Comparison of ENCODE assay signal across 31 cellular contexts in the genomic region with DNA sequence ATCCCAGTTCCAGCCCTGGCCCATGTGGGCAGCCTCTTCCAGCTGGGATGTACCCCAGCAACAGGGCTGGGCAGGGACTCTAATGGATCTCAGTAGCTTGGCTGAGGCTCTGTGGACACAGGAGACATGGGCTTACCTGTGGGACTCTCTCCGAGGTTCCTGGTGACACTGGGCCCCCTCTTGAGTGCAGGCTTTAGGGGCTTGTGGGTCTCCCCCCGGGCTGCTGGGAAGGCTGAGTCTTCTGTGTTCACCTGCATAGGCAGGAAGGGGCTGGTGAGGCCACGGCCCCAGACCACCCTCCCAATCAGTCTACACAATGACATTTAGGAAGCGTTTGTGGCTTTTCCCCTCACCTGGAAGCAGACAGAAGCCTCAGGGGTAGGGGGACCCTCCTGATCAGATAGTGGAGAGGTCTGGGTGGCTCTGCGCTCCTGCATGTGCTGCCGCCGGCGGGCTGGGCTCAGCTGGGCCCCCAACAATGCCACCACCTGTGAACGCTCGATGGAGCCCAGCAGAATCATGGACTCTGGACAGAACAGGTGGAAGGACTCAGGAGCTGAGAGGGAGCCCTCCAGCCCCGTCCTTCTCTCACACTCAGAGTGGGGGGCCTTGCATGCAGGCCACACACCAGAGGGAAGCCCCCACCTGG. TPM values are rescaled to one million over a fixed set of nuclear protein-coding genes. Genes with fewer than 3 reads are reported as not detected.
"Had no signal": no experiment of that assay in that cellular context is flagged by ENCODE, and none has a peak within 500 bp of the region (broad histone marks: within the 10 kb centered on the region; RNA-seq: fewer than 3 reads in every experiment).

No MANE protein-coding gene starts in this region.

- H3K27ac ChIP-seq: cardiac muscle cell, left lung, thoracic aorta, upper lobe of right lung, WERI-Rb-1 had no signal

- H3K4me1 ChIP-seq: left lung, upper lobe of right lung had no signal

- H3K27ac Mint-ChIP-seq: activated naive CD4-positive, alpha-beta T cell treated with anti-CD3 and anti-CD28 coated beads for 36 hours; activated naive CD8-positive, alpha-beta T cell treated with anti-CD3 and anti-CD28 coated beads for 36 hours; endodermal cell; stimulated activated naive CD8-positive, alpha-beta T cell treated with anti-CD3 and anti-CD28 coated beads, Interleukin-15, Interleukin-2, amounts not matched to agents 100 ng/mL and 50 ng/mL, for 24 hours; T-helper 17 cell had no signal

- DNase-seq: activated CD4-positive, alpha-beta T cell treated with anti-CD3 and anti-CD28 coated beads for 48 hours; activated CD4-positive, alpha-beta T cell treated with anti-CD3 and anti-CD28 coated beads, Interleukin-2, amount 50 U/mL, for 48 hours; activated CD8-positive, alpha-beta memory T cell treated with anti-CD3 and anti-CD28 coated beads for 24 hours; activated effector memory CD4-positive, alpha-beta T cell treated with anti-CD3 and anti-CD28 coated beads, Interleukin-2, amount 50 U/mL, for 16 hours; activated naive CD4-positive, alpha-beta T cell treated with anti-CD3 and anti-CD28 coated beads for 36 hours; activated naive CD8-positive, alpha-beta T cell treated with anti-CD3 and anti-CD28 coated beads for 36 hours; adrenal gland; aorta; cortex of kidney; foreskin fibroblast; head of caudate nucleus; hypothalamus; immature natural killer cell; naive B cell; nephron progenitor cell; stimulated activated CD4-positive, alpha-beta T cell treated with anti-CD3 and anti-CD28 coated beads, Interleukin-12 subunit alpha, Interleukin-12 subunit beta, amount 100 ng/mL, for 4 hours; stimulated activated CD4-positive, alpha-beta T cell treated with anti-CD3 and anti-CD28 coated beads, Interleukin-4, amount 100 ng/mL, for 1 hour; T-helper 17 cell; T1000; upper lobe of right lung; WERI-Rb-1 had no signal

- H3K4me3 Mint-ChIP-seq: activated naive CD4-positive, alpha-beta T cell treated with anti-CD3 and anti-CD28 coated beads for 36 hours; activated naive CD8-positive, alpha-beta T cell treated with anti-CD3 and anti-CD28 coated beads for 36 hours; endodermal cell; nephron progenitor cell; stimulated activated naive CD8-positive, alpha-beta T cell treated with anti-CD3 and anti-CD28 coated beads, Interleukin-15, Interleukin-2, amounts not matched to agents 100 ng/mL and 50 ng/mL, for 24 hours; T-helper 17 cell had no signal

- H3K9me3 ChIP-seq: adrenal gland, left lung, right lobe of liver, thoracic aorta, upper lobe of right lung had no signal

- H3K27me3 ChIP-seq: adrenal gland, cardiac muscle cell, left lung, right lobe of liver, upper lobe of right lung had no signal

- H3K36me3 Mint-ChIP-seq: naive B cell had no signal

- H3K36me3 ChIP-seq: right lobe of liver, upper lobe of right lung had no signal

- ATAC-seq: activated CD4-positive, CD25-positive, alpha-beta regulatory T cell treated with anti-CD3 and anti-CD28 coated beads, Interleukin-2, amount 50 U/mL, for 24 hours had no signal

- H3K4me1 Mint-ChIP-seq: activated naive CD8-positive, alpha-beta T cell treated with anti-CD3 and anti-CD28 coated beads for 36 hours; naive B cell; T-helper 17 cell had no signal

- H3K9me3 Mint-ChIP-seq: activated naive CD4-positive, alpha-beta T cell treated with anti-CD3 and anti-CD28 coated beads for 36 hours; activated naive CD8-positive, alpha-beta T cell treated with anti-CD3 and anti-CD28 coated beads for 36 hours; brain; endodermal cell; immature natural killer cell; naive B cell; nephron progenitor cell; stimulated activated naive CD8-positive, alpha-beta T cell treated with anti-CD3 and anti-CD28 coated beads, Interleukin-15, Interleukin-2, amounts not matched to agents 100 ng/mL and 50 ng/mL, for 24 hours had no signal

- H3K4me3 ChIP-seq: adrenal gland, cardiac muscle cell, left lung, lung, right lobe of liver, thoracic aorta, upper lobe of right lung had no signal

RNA-seq across cellular contexts. Expression of a gene that starts 25.0 kb away (rescaled TPM):
- total RNA-seq: activated naive CD4-positive, alpha-beta T cell treated with anti-CD3 and anti-CD28 coated beads for 36 hours; activated naive CD8-positive, alpha-beta T cell treated with anti-CD3 and anti-CD28 coated beads for 36 hours; esophagus mucosa; T-helper 17 cell had no signal
- polyA plus RNA-seq: immature natural killer cell had no signal

RNA-seq across cellular contexts. Expression of a gene that starts 26.8 kb away (rescaled TPM):
- total RNA-seq: activated naive CD4-positive, alpha-beta T cell treated with anti-CD3 and anti-CD28 coated beads for 36 hours; activated naive CD8-positive, alpha-beta T cell treated with anti-CD3 and anti-CD28 coated beads for 36 hours; T-helper 17 cell had no signal
- polyA plus RNA-seq: immature natural killer cell had no signal
